In genomic region chr3:124032881-124033359, GRCh38 we compare ENCODE assay signal across 8 cellular contexts. TPM values are rescaled to one million over a fixed set of nuclear protein-coding genes. Genes with fewer than 3 reads are reported as not detected.
A peak's percentile ranks its signal among the peaks of the same experiment; 100 is the strongest.
DNase-seq lines count a peak whose midpoint lies in the region; ATAC-seq and TF ChIP-seq lines count a peak whose summit lies in the region.

No MANE protein-coding gene starts in this region.

- in situ Hi-C loops in HAP-1 (cut with MboI; ENCODE audit: low sequenced_read_pairs) = no loop called here

- intact Hi-C loops in cardiac septum (cut with DNase I) (loop anchor here (2.0 to 10.0 kb wide), 4 partner anchors 46 to 512 kb away; no protein-coding TSS in a partner anchor), tibial artery (cut with DNase I; ENCODE audit: low total_unique reads) (loop anchor here (5.0 kb wide), 2 partner anchors 249 to 434 kb away; no protein-coding TSS in a partner anchor)

- H3K9me3 Mint-ChIP-seq in activated naive CD8-positive, alpha-beta T cell treated with anti-CD3 and anti-CD28 coated beads, Interleukin-2, amount 50 U/mL, for 24 hours = peaks cover 4% of the 10 kb centered on the region

- no peaks in the 10 kb centered on the region for H3K36me3 ChIP-seq in HAP-1 (replicated peaks)
- no peaks in the 10 kb centered on the region for H3K36me3 ChIP-seq in parathyroid adenoma (ENCODE audit: control insufficient read depth, insufficient read depth, low read length)
- peaks cover 0 to 7% (median 0%) of the 10 kb centered on the region in 3 donors for H3K36me3 ChIP-seq in tibial artery

- H3K36me3 Mint-ChIP-seq in activated naive CD8-positive, alpha-beta T cell treated with anti-CD3 and anti-CD28 coated beads, Interleukin-2, amount 50 U/mL, for 24 hours (ENCODE audit: low read depth) = no peaks in the 10 kb centered on the region

- H3K27ac ChIP-seq in parathyroid adenoma (peak overlapping the region; percentile 87), tibial artery (peak overlapping the region; percentile 86 to 96)

- DNase-seq in DMS53 treated with DMSO at 0.1 percent for 48 hours (lab: John Stamatoyannopoulos, UW; ENCODE audit: unreplicated experiment) = peak; percentile 83
- peak; percentile 92 to 94 for DNase-seq in HAP-1 (ENCODE audit: low spot score in 2 of 2)
- DNase-seq in MV-4-11 (lab: John Stamatoyannopoulos, UW) = peak; percentile 18
- DNase-seq in SKM-1 treated with dmso at 0.1 percent for 144 hours (lab: John Stamatoyannopoulos, UW; ENCODE audit: unreplicated experiment) = peak; percentile 80
- DNase-seq in activated naive CD8-positive, alpha-beta T cell treated with anti-CD3 and anti-CD28 coated beads, Interleukin-2, amount 50 U/mL, for 24 hours = peak; percentile 83
- peak; percentile 93 for DNase-seq in cardiac septum (ENCODE audit: low spot score)
- peak; percentile 76 to 92 for DNase-seq in tibial artery

- H2AFZ ChIP-seq in parathyroid adenoma = peak overlapping the region; percentile 92

- peaks cover 9% of the 10 kb centered on the region for H3K4me1 Mint-ChIP-seq in activated naive CD8-positive, alpha-beta T cell treated with anti-CD3 and anti-CD28 coated beads, Interleukin-2, amount 50 U/mL, for 24 hours

- no peaks in the 10 kb centered on the region for H3K9me3 ChIP-seq in HAP-1
- H3K9me3 ChIP-seq in parathyroid adenoma (ENCODE audit: control insufficient read depth, low read length) = no peaks in the 10 kb centered on the region
- H3K9me3 ChIP-seq in tibial artery = no peaks in the 10 kb centered on the region

- TF ChIP-seq CTCF in parathyroid adenoma (IDR thresholded peaks at IDR 0.05) = peak; percentile 75
- TF ChIP-seq CTCF in tibial artery (IDR thresholded peaks at IDR 0.05) = peak; percentile 72 to 83

- H3K4me3 Mint-ChIP-seq in activated naive CD8-positive, alpha-beta T cell treated with anti-CD3 and anti-CD28 coated beads, Interleukin-2, amount 50 U/mL, for 24 hours = peak overlapping the region; percentile 13

- peaks cover 51% of the 10 kb centered on the region for H3K27me3 ChIP-seq in HAP-1 (ENCODE audit: low read depth)
- no peaks in the 10 kb centered on the region for H3K27me3 ChIP-seq in parathyroid adenoma (ENCODE audit: control insufficient read depth, insufficient read depth, low read length)
- no peaks in the 10 kb centered on the region for H3K27me3 ChIP-seq in tibial artery

- H3K4me2 ChIP-seq in parathyroid adenoma (ENCODE audit: low read length) = peak overlapping the region; percentile 94

- H3K4me3 ChIP-seq in HAP-1 (peak overlapping the region; percentile 47), parathyroid adenoma (ENCODE audit: low read depth, low read length) (peak overlapping the region; percentile 77), tibial artery (peak overlapping the region; percentile 80 to 90)

- peaks cover 8% of the 10 kb centered on the region for H3K4me1 ChIP-seq in HAP-1
- peaks cover 8% of the 10 kb centered on the region for H3K4me1 ChIP-seq in parathyroid adenoma
- peaks cover 0 to 28% (median 4%) of the 10 kb centered on the region in 4 donors for H3K4me1 ChIP-seq in tibial artery

- H3K27ac Mint-ChIP-seq in activated naive CD8-positive, alpha-beta T cell treated with anti-CD3 and anti-CD28 coated beads, Interleukin-2, amount 50 U/mL, for 24 hours = no peak overlapping the region

- H3K79me2 ChIP-seq in parathyroid adenoma = peaks cover 14% of the 10 kb centered on the region

- H3K27me3 Mint-ChIP-seq in activated naive CD8-positive, alpha-beta T cell treated with anti-CD3 and anti-CD28 coated beads, Interleukin-2, amount 50 U/mL, for 24 hours = peaks cover 54% of the 10 kb centered on the region

- peak overlapping the region; percentile 56 for H3K9ac ChIP-seq in parathyroid adenoma

- peak; percentile 82 for ATAC-seq in activated naive CD8-positive, alpha-beta T cell treated with anti-CD3 and anti-CD28 coated beads, Interleukin-2, amount 50 U/mL, for 24 hours

RNA-seq across cellular contexts. Expression of gene KALRN, which starts 0.2 kb away (rescaled TPM):
- 139 TPM for total RNA-seq in cardiac septum

RNA-seq across cellular contexts. Expression of gene ROPN1, which starts 41.0 kb away (rescaled TPM):
- total RNA-seq in cardiac septum = not detected

Comparison
In these comparisons a context has a peak if more than half of its experiments do, and no peak if none do; other contexts are left out.
1. Peak in every context shown above with its lines: DNase-seq, ATAC-seq, H3K4me3 ChIP-seq and H3K27ac ChIP-seq.
2. DNase-seq: peak in every context shown above with its lines; median percentile 93 in HAP-1; 93 in cardiac septum; 84 in tibial artery; 83 in DMS53 treated with DMSO at 0.1 percent for 48 hours; 83 in activated naive CD8-positive, alpha-beta T cell treated with anti-CD3 and anti-CD28 coated beads, Interleukin-2, amount 50 U/mL, for 24 hours; 80 in SKM-1 treated with dmso at 0.1 percent for 144 hours; 18 in MV-4-11.